ENCODE assay signal across 9 cellular contexts in the genomic region with DNA sequence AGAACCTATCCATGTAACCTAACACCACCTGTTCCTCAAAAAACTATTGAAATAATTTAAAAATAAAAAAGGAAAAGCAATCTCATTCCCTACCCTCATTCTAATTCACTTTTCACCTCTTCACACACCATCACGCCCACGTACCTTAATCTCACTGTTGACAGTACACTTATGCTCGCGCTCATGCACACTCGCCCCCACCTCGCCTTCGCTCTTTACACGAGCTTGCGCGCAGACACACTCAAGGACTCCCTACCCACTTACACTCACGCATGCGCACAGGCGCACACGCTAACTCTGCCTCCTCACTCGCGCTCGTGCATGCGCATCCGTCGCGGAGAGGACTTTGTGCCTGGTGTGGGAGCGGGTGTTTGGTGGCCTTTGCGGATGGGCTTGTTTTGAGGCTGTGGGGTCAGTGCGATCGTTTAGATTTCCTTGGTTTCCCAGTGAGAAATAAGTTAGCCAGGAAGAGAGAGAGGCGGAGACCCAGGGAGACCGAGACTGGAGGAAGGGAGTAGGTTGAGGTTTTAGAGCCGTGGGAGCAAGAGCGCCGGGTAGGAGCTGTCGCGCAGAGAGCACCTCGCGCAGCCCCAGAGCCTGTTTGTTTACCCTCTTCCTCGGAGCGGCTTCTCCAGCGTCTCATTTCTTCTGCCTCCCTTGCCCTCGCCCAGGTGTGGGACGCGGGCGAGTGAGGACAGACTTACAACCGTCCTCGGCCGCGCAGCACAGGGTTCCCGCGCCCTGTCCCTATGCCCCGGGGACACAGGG. TPM values are rescaled to one million over a fixed set of nuclear protein-coding genes. Genes with fewer than 3 reads are reported as not detected.
DNase-seq lines count a peak whose midpoint lies in the region; ATAC-seq and TF ChIP-seq lines count a peak whose summit lies in the region.
"Had no signal": no experiment of that assay in that cellular context is flagged by ENCODE, and none has a peak within 500 bp of the region (broad histone marks: within the 10 kb centered on the region; RNA-seq: fewer than 3 reads in every experiment).

No MANE protein-coding gene starts in this region.

- TF ChIP-seq EP300 in Ishikawa (IDR thresholded peaks at IDR 0.05; ENCODE audit: borderline replicate concordance) (no peak), ovary (IDR thresholded peaks at IDR 0.05) (no peak)

- ATAC-seq in GM21367 (IDR thresholded peaks at IDR 0.05; ENCODE audit: unreplicated experiment) (peak; percentile 58), Right ventricle myocardium inferior (peak; percentile 92)

- H3K27ac ChIP-seq in SJCRH30 (no peak overlapping the region), ovary (no peak overlapping the region), thyroid gland (no peak overlapping the region)

- peak; percentile 62 for DNase-seq in COR-L47 (lab: John Stamatoyannopoulos, UW)
- peak; percentile 70 to 85 for DNase-seq in SJCRH30
- DNase-seq in activated naive CD4-positive, alpha-beta T cell treated with anti-CD3 and anti-CD28 coated beads, Interleukin-2, amount 50 U/mL, for 16 hours, result peak; percentile 80
- peak; percentile 93 for DNase-seq in Right ventricle myocardium inferior (ENCODE audit: missing footprints)
- peak; percentile 71 to 83 (median 77) for DNase-seq in ovary
- DNase-seq in thyroid gland, result peak; percentile 77 to 81

- intact Hi-C loops in Right ventricle myocardium inferior (cut with DNase I), result no loop called here
- intact Hi-C loops in ovary (cut with DNase I), result no loop called here
- intact Hi-C loops in thyroid gland (cut with DNase I), result no loop called here

- WGBS in ovary, 3 donors, result 1 to 2% (median 1%) methylated on average over 48 of the region's 48 CpGs
- 2% methylated on average over 32 to 48 of the region's 48 CpGs for WGBS in thyroid gland, 2 donors

- H3K4me3 ChIP-seq in SJCRH30 (peak overlapping the region; percentile 57), ovary (peak overlapping the region; percentile 33), thyroid gland (replicated peaks in 1 of 3) (peak overlapping the region in 2 of 3 donors; percentile 26 to 48)

- no peaks in the 10 kb centered on the region for H3K36me3 ChIP-seq in SJCRH30
- no peaks in the 10 kb centered on the region for H3K36me3 ChIP-seq in ovary
- no peaks in the 10 kb centered on the region for H3K36me3 ChIP-seq in thyroid gland

- TF ChIP-seq RAD21 in Ishikawa (IDR thresholded peaks at IDR 0.05; ENCODE audit: low read depth), result no peak

- H3K4me1 ChIP-seq in SJCRH30, result no peaks in the 10 kb centered on the region
- H3K4me1 ChIP-seq in ovary (ENCODE audit: insufficient read depth), result peaks cover 5% of the 10 kb centered on the region
- H3K4me1 ChIP-seq in thyroid gland, result peaks cover 4 to 9% of the 10 kb centered on the region in 2 donors

- TF ChIP-seq POLR2A in ovary (IDR thresholded peaks at IDR 0.05) (no peak), thyroid gland (IDR thresholded peaks at IDR 0.05) (peak in 1 of 2 donors; percentile 6)

- H3K27me3 ChIP-seq in SJCRH30, result peaks cover 11% of the 10 kb centered on the region; the same call in 1 of the 2 replicates
- H3K27me3 ChIP-seq in ovary, result no peaks in the 10 kb centered on the region
- H3K27me3 ChIP-seq in thyroid gland, result peaks cover 33% of the 10 kb centered on the region

- H3K9me3 ChIP-seq in SJCRH30 (replicated peaks), result no peaks in the 10 kb centered on the region
- no peaks in the 10 kb centered on the region for H3K9me3 ChIP-seq in ovary
- no peaks in the 10 kb centered on the region for H3K9me3 ChIP-seq in thyroid gland

- TF ChIP-seq CTCF in ovary (IDR thresholded peaks at IDR 0.05), result no peak
- no peak for TF ChIP-seq CTCF in thyroid gland (IDR thresholded peaks at IDR 0.05)

TF ChIP-seq in Ishikawa, 13 proteins besides CTCF, POLR2A, EP300 and RAD21:
- no peak for TF ChIP-seq TEAD4 (IDR thresholded peaks at IDR 0.05)
- TF ChIP-seq, protein P1, sequence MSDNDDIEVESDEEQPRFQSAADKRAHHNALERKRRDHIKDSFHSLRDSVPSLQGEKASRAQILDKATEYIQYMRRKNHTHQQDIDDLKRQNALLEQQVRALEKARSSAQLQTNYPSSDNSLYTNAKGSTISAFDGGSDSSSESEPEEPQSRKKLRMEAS (IDR thresholded peaks at IDR 0.05), result peak; percentile 84

RNA-seq across cellular contexts. Expression of gene GSX2, which starts 8.1 kb away (rescaled TPM):
- total RNA-seq in SJCRH30 (2014; rRNA removed; shearing (Covaris generic)), result 0.34 TPM in 1 of 2 replicates, not detected in the other
- total RNA-seq in Right ventricle myocardium inferior, result not detected
- not detected for total RNA-seq in ovary
- not detected for polyA plus RNA-seq in ovary
- total RNA-seq in thyroid gland, result not detected
- total RNA-seq: activated CD8-positive, alpha-beta memory T cell treated with anti-CD3 and anti-CD28 coated beads for 36 hours had no signal

RNA-seq across cellular contexts. Expression of gene CHIC2, which starts 27.4 kb away (rescaled TPM):
- 35.3 and 39.1 TPM in 2 replicates for total RNA-seq in SJCRH30 (2014; rRNA removed; shearing (Covaris generic))
- total RNA-seq in Right ventricle myocardium inferior (10.1 TPM), ovary (10 to 100 TPM; 15.9 to 37.6 (median 18.3) TPM), thyroid gland (10 to 100 TPM; 31.3 to 42.7 (median 33.0) TPM)
- 10 to 100 TPM; 14.7 to 23.6 TPM for polyA plus RNA-seq in ovary
